In genomic region chr19:18137242-18137641, GRCh38 we compare ENCODE assay signal across 34 cellular contexts.
"Had no signal": no experiment of that assay in that cellular context is flagged by ENCODE, and none has a peak within 500 bp of the region (broad histone marks: within the 10 kb centered on the region; RNA-seq: fewer than 3 reads in every experiment).

No MANE protein-coding gene starts in this region.

- H3K4me3 ChIP-seq: PC-9 had no signal

- H3K4me3 Mint-ChIP-seq: activated B cell treated with CpG ODN at 0.5 μM for 24 hours; activated CD4-positive, alpha-beta memory T cell treated with anti-CD3 and anti-CD28 coated beads, Interleukin-2, amount 10 ng/mL, durations not matched to agents 7 days and 5 days; activated CD8-positive, alpha-beta memory T cell treated with anti-CD3 and anti-CD28 coated beads, Interleukin-2, amount 10 ng/mL, durations not matched to agents 7 days and 5 days; activated naive CD4-positive, alpha-beta T cell treated with anti-CD3 and anti-CD28 coated beads, Interleukin-2, amount 10 ng/mL, durations not matched to agents 7 days and 5 days; activated naive CD8-positive, alpha-beta T cell treated with anti-CD3 and anti-CD28 coated beads for 36 hours had no signal

- H3K27ac ChIP-seq: brain microvascular endothelial cell, PC-9, VCaP had no signal

- H3K27me3 Mint-ChIP-seq: activated B cell treated with CpG ODN at 0.5 μM for 24 hours; activated CD4-positive, alpha-beta memory T cell treated with anti-CD3 and anti-CD28 coated beads, Interleukin-2, amount 10 ng/mL, durations not matched to agents 7 days and 5 days; activated CD8-positive, alpha-beta memory T cell treated with anti-CD3 and anti-CD28 coated beads, Interleukin-2, amount 10 ng/mL, durations not matched to agents 7 days and 5 days; activated naive CD4-positive, alpha-beta T cell treated with anti-CD3 and anti-CD28 coated beads, Interleukin-2, amount 10 ng/mL, durations not matched to agents 7 days and 5 days; activated naive CD8-positive, alpha-beta T cell treated with anti-CD3 and anti-CD28 coated beads for 36 hours had no signal

- FAIRE-seq: RCC 7860 had no signal

- H3K27ac Mint-ChIP-seq: activated B cell treated with CpG ODN at 0.5 μM for 24 hours; activated CD4-positive, alpha-beta memory T cell treated with anti-CD3 and anti-CD28 coated beads, Interleukin-2, amount 10 ng/mL, durations not matched to agents 7 days and 5 days; activated naive CD4-positive, alpha-beta T cell treated with anti-CD3 and anti-CD28 coated beads, Interleukin-2, amount 10 ng/mL, durations not matched to agents 7 days and 5 days; activated naive CD8-positive, alpha-beta T cell treated with anti-CD3 and anti-CD28 coated beads for 36 hours had no signal

- H3K4me1 Mint-ChIP-seq: activated B cell treated with CpG ODN at 0.5 μM for 24 hours; activated CD4-positive, alpha-beta memory T cell treated with anti-CD3 and anti-CD28 coated beads, Interleukin-2, amount 10 ng/mL, durations not matched to agents 7 days and 5 days; activated CD8-positive, alpha-beta memory T cell treated with anti-CD3 and anti-CD28 coated beads, Interleukin-2, amount 10 ng/mL, durations not matched to agents 7 days and 5 days; activated naive CD4-positive, alpha-beta T cell treated with anti-CD3 and anti-CD28 coated beads, Interleukin-2, amount 10 ng/mL, durations not matched to agents 7 days and 5 days; activated naive CD8-positive, alpha-beta T cell treated with anti-CD3 and anti-CD28 coated beads for 36 hours had no signal

- ATAC-seq: activated CD8-positive, alpha-beta memory T cell treated with anti-CD3 and anti-CD28 coated beads, Interleukin-2, amount 10 ng/mL, durations not matched to agents 7 days and 5 days had no signal

- H3K27me3 ChIP-seq: brain microvascular endothelial cell had no signal

- H3K9me3 Mint-ChIP-seq: activated B cell treated with CpG ODN at 0.5 μM for 24 hours; activated CD4-positive, alpha-beta memory T cell treated with anti-CD3 and anti-CD28 coated beads, Interleukin-2, amount 10 ng/mL, durations not matched to agents 7 days and 5 days; activated naive CD4-positive, alpha-beta T cell treated with anti-CD3 and anti-CD28 coated beads, Interleukin-2, amount 10 ng/mL, durations not matched to agents 7 days and 5 days; activated naive CD8-positive, alpha-beta T cell treated with anti-CD3 and anti-CD28 coated beads for 36 hours had no signal

- H3K4me2 ChIP-seq: PC-9 had no signal

- H2AFZ ChIP-seq: PC-9 had no signal

- DNase-seq: activated B cell treated with CpG ODN at 0.5 μM for 24 hours; activated CD4-positive, alpha-beta memory T cell treated with anti-CD3 and anti-CD28 coated beads, Interleukin-2, amount 10 ng/mL, durations not matched to agents 7 days and 5 days; activated CD4-positive, alpha-beta T cell treated with anti-CD3 and anti-CD28 coated beads for 4 hours; activated CD4-positive, CD25-positive, alpha-beta regulatory T cell treated with anti-CD3 and anti-CD28 coated beads, Interleukin-2, amount 50 U/mL, for 72 hours; activated CD8-positive, alpha-beta memory T cell treated with anti-CD3 and anti-CD28 coated beads for 24 hours; activated CD8-positive, alpha-beta memory T cell treated with anti-CD3 and anti-CD28 coated beads, Interleukin-2, amount 10 ng/mL, durations not matched to agents 7 days and 5 days; activated CD8-positive, alpha-beta memory T cell treated with anti-CD3 and anti-CD28 coated beads, Interleukin-2, amount 50 U/mL, for 48 hours; activated effector memory CD4-positive, alpha-beta T cell treated with Interleukin-2 at 50 U/mL for 16 hours; activated naive CD4-positive, alpha-beta T cell treated with anti-CD3 and anti-CD28 coated beads, Interleukin-2, amount 10 ng/mL, durations not matched to agents 7 days and 5 days; activated naive CD8-positive, alpha-beta T cell treated with anti-CD3 and anti-CD28 coated beads for 36 hours; activated T-cell treated with anti-CD3 and anti-CD28 coated beads, Interleukin-2, amount 50 U/mL, for 48 hours; amniotic stem cell; aorta; brain microvascular endothelial cell; central memory CD4-positive, alpha-beta T cell; Kasumi-1; KG1; MM.1S; NCI-H1092; NCI-H1436 treated with DMSO at 0.1 percent for 48 hours; NCI-H1694 treated with DMSO at 0.1 percent for 48 hours; NCI-H2029; NCI-H510A; NCI-H526; NCI-H748 treated with DMSO at 0.1 percent for 48 hours; NK-92 treated with Interleukin-12 subunit alpha and Interleukin-12 subunit beta, amount 100 ng/mL, for 24 hours; PC-9; Right ventricle myocardium superior; SW 1271; T-helper 1 cell; T-helper 2 cell; T-helper 9 cell had no signal
